1 cellular context compared by ENCODE assay signal in the genomic region with DNA sequence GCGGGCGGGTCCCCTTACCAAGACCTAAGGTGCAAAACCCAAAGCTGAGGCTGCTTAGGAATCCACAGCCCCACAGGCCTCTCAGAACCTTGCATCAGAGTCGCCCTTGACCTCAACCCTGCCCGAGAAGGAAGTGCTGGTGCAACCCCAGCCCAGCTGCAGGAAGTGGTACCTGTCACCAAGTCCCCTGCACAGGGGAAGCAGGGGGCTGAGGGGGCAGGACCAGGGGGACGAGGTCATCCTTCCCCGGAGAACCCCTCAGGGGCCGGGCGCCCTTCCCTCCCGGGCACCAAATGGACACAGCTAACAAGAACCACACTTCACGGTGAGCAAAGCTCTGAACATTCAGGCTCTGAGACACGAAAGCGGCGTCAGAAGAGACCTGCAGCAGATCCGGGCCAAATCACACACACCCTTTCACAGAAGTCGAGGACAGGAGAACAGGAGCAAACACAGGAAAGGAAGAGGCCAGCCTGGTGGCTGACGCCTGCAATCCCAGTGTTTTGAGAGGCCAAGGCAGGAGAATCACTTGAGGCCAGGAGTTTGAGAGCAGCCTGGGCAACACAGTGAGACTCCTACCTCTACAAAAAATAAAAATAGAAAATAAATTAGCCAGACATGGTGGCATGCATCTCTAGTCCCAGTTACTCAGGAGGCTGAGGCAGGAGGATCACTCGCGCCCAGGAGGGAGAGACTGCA.
TF ChIP-seq lines count a peak whose summit lies in the region.

No MANE protein-coding gene starts in this region.

TF ChIP-seq in HepG2, 621 proteins besides CTCF, POLR2A, EP300 and RAD21 (continued from another document and continues in another):
- TF ChIP-seq TFDP2 (CRISPR knock-in tag; IDR thresholded peaks at IDR 0.05) (no peak), AKNA (CRISPR knock-in tag; IDR thresholded peaks at IDR 0.05; ENCODE audit: borderline replicate concordance) (no peak), SP5 (CRISPR knock-in tag; IDR thresholded peaks at IDR 0.05; ENCODE audit: borderline replicate concordance, low read depth) (no peak), MXD4 (CRISPR knock-in tag; IDR thresholded peaks at IDR 0.05) (no peak), ZNF256 (CRISPR knock-in tag; conservative IDR thresholded peaks at IDR 0.05) (no peak), HMGXB4 (CRISPR knock-in tag; IDR thresholded peaks at IDR 0.05; ENCODE audit: borderline replicate concordance in 1 of 2, low read depth in 1 of 2) (peak in 1 of 2 experiments; percentile 22; a peak in 1 of 4 replicates), STAT6 (CRISPR knock-in tag; IDR thresholded peaks at IDR 0.05; ENCODE audit: borderline replicate concordance) (no peak), ZNF572 (CRISPR knock-in tag; IDR thresholded peaks at IDR 0.05) (no peak), NPAS2 (CRISPR knock-in tag; IDR thresholded peaks at IDR 0.05; ENCODE audit: borderline replicate concordance) (no peak), PHB2 (IDR thresholded peaks at IDR 0.05; ENCODE audit: partially characterized antibody) (no peak), ZNF709 (CRISPR knock-in tag; IDR thresholded peaks at IDR 0.05) (peak; percentile 59; the same call in 1 of the 2 replicates), ZFP82 (CRISPR knock-in tag; IDR thresholded peaks at IDR 0.05; ENCODE audit: borderline replicate concordance) (no peak), ZBTB1 (CRISPR knock-in tag; IDR thresholded peaks at IDR 0.05; ENCODE audit: borderline replicate concordance) (no peak), GLI4 (CRISPR knock-in tag; IDR thresholded peaks at IDR 0.05; ENCODE audit: borderline replicate concordance) (no peak), ZNF780A (CRISPR knock-in tag; IDR thresholded peaks at IDR 0.05) (no peak), ZMAT3 (CRISPR knock-in tag; conservative IDR thresholded peaks at IDR 0.05) (no peak), SNAI1 (CRISPR knock-in tag; IDR thresholded peaks at IDR 0.05; ENCODE audit: borderline replicate concordance) (no peak), SOX5 (CRISPR knock-in tag; IDR thresholded peaks at IDR 0.05; ENCODE audit: borderline replicate concordance) (peak; percentile 30; the same call in 1 of the 2 replicates), ZNF589 (CRISPR knock-in tag; conservative IDR thresholded peaks at IDR 0.05) (no peak), ZFP1 (CRISPR knock-in tag; IDR thresholded peaks at IDR 0.05) (no peak), TBL1XR1 (IDR thresholded peaks at IDR 0.05; ENCODE audit: borderline replicate concordance, low read length, partially characterized antibody) (peak; percentile 58), BCL6 (CRISPR knock-in tag; IDR thresholded peaks at IDR 0.05) (peak; percentile 52), TCF7 (IDR thresholded peaks at IDR 0.05; ENCODE audit: low read depth) (no peak), PAX8 (CRISPR knock-in tag; IDR thresholded peaks at IDR 0.05; ENCODE audit: borderline replicate concordance) (no peak), ZNF225 (CRISPR knock-in tag; IDR thresholded peaks at IDR 0.05) (no peak), ZNF770 (CRISPR knock-in tag; IDR thresholded peaks at IDR 0.05) (peak; percentile 87), ZNF484 (CRISPR knock-in tag; IDR thresholded peaks at IDR 0.05; ENCODE audit: borderline replicate concordance, low read depth) (0 out of 2 replicates have a peak, but pooled peaks have one; percentile 63), ZSCAN5A (CRISPR knock-in tag; IDR thresholded peaks at IDR 0.05; ENCODE audit: borderline replicate concordance) (no peak), ZZZ3 (CRISPR knock-in tag; IDR thresholded peaks at IDR 0.05; ENCODE audit: borderline replicate concordance) (no peak), MAF1 (CRISPR knock-in tag; IDR thresholded peaks at IDR 0.05; ENCODE audit: borderline replicate concordance) (no peak)
- TF ChIP-seq, protein P1, sequence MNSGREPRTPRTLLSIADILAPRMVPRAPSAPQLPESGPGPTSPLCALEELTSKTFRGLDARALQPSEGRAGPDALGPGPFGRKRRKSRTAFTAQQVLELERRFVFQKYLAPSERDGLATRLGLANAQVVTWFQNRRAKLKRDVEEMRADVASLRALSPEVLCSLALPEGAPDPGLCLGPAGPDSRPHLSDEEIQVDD (CRISPR knock-in tag; IDR thresholded peaks at IDR 0.05; ENCODE audit: borderline replicate concordance), result no peak
- TF ChIP-seq, protein P2, sequence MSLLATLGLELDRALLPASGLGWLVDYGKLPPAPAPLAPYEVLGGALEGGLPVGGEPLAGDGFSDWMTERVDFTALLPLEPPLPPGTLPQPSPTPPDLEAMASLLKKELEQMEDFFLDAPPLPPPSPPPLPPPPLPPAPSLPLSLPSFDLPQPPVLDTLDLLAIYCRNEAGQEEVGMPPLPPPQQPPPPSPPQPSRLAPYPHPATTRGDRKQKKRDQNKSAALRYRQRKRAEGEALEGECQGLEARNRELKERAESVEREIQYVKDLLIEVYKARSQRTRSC (CRISPR knock-in tag; IDR thresholded peaks at IDR 0.05; ENCODE audit: low read depth), result no peak
- TF ChIP-seq, protein P3, sequence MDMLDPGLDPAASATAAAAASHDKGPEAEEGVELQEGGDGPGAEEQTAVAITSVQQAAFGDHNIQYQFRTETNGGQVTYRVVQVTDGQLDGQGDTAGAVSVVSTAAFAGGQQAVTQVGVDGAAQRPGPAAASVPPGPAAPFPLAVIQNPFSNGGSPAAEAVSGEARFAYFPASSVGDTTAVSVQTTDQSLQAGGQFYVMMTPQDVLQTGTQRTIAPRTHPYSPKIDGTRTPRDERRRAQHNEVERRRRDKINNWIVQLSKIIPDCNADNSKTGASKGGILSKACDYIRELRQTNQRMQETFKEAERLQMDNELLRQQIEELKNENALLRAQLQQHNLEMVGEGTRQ (IDR thresholded peaks at IDR 0.05; ENCODE audit: low read depth, low read length), result no peak
- TF ChIP-seq, protein P3 (CRISPR knock-in tag; IDR thresholded peaks at IDR 0.05; ENCODE audit: borderline replicate concordance), result no peak
- TF ChIP-seq, protein P4, sequence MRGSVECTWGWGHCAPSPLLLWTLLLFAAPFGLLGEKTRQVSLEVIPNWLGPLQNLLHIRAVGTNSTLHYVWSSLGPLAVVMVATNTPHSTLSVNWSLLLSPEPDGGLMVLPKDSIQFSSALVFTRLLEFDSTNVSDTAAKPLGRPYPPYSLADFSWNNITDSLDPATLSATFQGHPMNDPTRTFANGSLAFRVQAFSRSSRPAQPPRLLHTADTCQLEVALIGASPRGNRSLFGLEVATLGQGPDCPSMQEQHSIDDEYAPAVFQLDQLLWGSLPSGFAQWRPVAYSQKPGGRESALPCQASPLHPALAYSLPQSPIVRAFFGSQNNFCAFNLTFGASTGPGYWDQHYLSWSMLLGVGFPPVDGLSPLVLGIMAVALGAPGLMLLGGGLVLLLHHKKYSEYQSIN (CRISPR knock-in tag; IDR thresholded peaks at IDR 0.05; ENCODE audit: borderline replicate concordance), result no peak
- TF ChIP-seq, protein P5, sequence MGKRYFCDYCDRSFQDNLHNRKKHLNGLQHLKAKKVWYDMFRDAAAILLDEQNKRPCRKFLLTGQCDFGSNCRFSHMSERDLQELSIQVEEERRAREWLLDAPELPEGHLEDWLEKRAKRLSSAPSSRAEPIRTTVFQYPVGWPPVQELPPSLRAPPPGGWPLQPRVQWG (CRISPR knock-in tag; IDR thresholded peaks at IDR 0.05; ENCODE audit: borderline replicate concordance, low read depth), result no peak
